Comparison of ENCODE assay signal across 8 cellular contexts in the genomic region with DNA sequence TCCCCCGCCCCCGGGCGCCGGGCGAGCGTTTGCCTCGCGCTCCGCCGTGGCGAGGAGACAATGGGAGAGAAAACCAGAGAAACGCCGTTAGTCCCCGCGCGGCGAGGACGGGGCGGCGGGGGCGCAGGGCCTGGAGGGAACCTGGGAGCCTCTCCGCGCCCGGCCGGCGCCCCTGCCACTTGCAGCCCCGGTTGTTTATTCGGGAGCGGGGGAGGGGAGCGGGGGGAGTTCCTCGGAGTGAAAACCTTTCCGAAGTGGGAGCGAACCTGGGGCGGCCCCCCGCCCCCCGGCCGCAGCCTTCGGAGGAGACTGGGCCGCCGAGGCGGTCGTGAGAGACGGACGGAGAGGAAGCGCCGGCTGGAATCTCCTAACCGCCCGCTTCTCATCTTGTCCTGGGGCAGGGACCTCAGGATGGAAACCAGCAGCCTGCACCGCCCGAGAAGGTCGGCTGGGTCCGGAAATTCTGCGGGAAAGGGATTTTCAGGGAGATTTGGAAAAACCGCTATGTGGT. TPM values are rescaled to one million over a fixed set of nuclear protein-coding genes. Genes with fewer than 3 reads are reported as not detected.
DNase-seq lines count a peak whose midpoint lies in the region; ATAC-seq and TF ChIP-seq lines count a peak whose summit lies in the region.

No MANE protein-coding gene starts in this region.

- H3K4me3 ChIP-seq in HFF-Myc (replicated peaks; ENCODE audit: low read depth, low read length): peak overlapping the region; percentile 76
- H3K4me3 ChIP-seq in epithelial cell of proximal tubule (ENCODE audit: low read depth, low read length): peak overlapping the region; percentile 71
- H3K4me3 ChIP-seq in neuron (ENCODE audit: low read length): peak overlapping the region; percentile 95

- ATAC-seq in left lobe of liver: no peak

- no peaks in the 10 kb centered on the region for H3K27me3 ChIP-seq in neuron (ENCODE audit: insufficient read depth, low read length)

- peaks cover 29% of the 10 kb centered on the region for H3K4me1 ChIP-seq in neuron (ENCODE audit: insufficient read depth, low read length)

- peak; percentile 39 for DNase-seq in AG08396 (ENCODE audit: low spot score)
- DNase-seq in HFF-Myc (ENCODE audit: extremely low read depth, low read depth): no peak
- DNase-seq in activated CD4-positive, alpha-beta T cell treated with anti-CD3 and anti-CD28 coated beads, Interleukin-2, amount 50 U/mL, for 1 hour: peak; percentile 28
- DNase-seq in epithelial cell of proximal tubule (ENCODE audit: low read depth): no peak
- no peak for DNase-seq in left lobe of liver (ENCODE audit: low spot score)
- DNase-seq in epidermal melanocyte (ENCODE audit: insufficient read length, low spot score): no peak
- DNase-seq in NCI-H1694 (lab: John Stamatoyannopoulos, UW): no peak

- no peaks in the 10 kb centered on the region for H3K9me3 ChIP-seq in neuron (ENCODE audit: low read length)

- H3K36me3 ChIP-seq in neuron (ENCODE audit: insufficient read depth, low read length): peaks cover 39% of the 10 kb centered on the region

- TF ChIP-seq CTCF in HFF-Myc (IDR thresholded peaks at IDR 0.05; ENCODE audit: low read depth, low read length, missing control alignments) (no peak), epithelial cell of proximal tubule (conservative IDR thresholded peaks at IDR 0.05; ENCODE audit: low read depth, low read length) (no peak)

- no peak overlapping the region for H2AFZ ChIP-seq in neuron (ENCODE audit: low read depth, low read length)

RNA-seq across cellular contexts. Expression of a gene that starts 0.8 kb away (rescaled TPM):
- 56.1 and 68.4 TPM in 2 replicates for total RNA-seq in epithelial cell of proximal tubule
- total RNA-seq in left lobe of liver: 3.8 TPM

Comparison
In these comparisons a context has a peak if more than half of its experiments do, and no peak if none do; other contexts are left out.
1. DNase-seq: peak in AG08396 (single experiment) and activated CD4-positive, alpha-beta T cell treated with anti-CD3 and anti-CD28 coated beads, Interleukin-2, amount 50 U/mL, for 1 hour (single experiment); none in HFF-Myc (single experiment), epithelial cell of proximal tubule (single experiment), left lobe of liver (single experiment), epidermal melanocyte (single experiment) and NCI-H1694 (single experiment).
2. RNA of a gene that starts 0.8 kb away (total RNA-seq): 56.1 to 68.4 TPM in epithelial cell of proximal tubule; 3.8 TPM in left lobe of liver (single experiment); every median in the first group is over 10 times any median in the second.
3. Peak in every context shown above with its lines, with median percentiles within 50 percentile points of each other: H3K4me3 ChIP-seq.